Comparison of ENCODE assay signal across 1 cellular context in the genomic region with DNA sequence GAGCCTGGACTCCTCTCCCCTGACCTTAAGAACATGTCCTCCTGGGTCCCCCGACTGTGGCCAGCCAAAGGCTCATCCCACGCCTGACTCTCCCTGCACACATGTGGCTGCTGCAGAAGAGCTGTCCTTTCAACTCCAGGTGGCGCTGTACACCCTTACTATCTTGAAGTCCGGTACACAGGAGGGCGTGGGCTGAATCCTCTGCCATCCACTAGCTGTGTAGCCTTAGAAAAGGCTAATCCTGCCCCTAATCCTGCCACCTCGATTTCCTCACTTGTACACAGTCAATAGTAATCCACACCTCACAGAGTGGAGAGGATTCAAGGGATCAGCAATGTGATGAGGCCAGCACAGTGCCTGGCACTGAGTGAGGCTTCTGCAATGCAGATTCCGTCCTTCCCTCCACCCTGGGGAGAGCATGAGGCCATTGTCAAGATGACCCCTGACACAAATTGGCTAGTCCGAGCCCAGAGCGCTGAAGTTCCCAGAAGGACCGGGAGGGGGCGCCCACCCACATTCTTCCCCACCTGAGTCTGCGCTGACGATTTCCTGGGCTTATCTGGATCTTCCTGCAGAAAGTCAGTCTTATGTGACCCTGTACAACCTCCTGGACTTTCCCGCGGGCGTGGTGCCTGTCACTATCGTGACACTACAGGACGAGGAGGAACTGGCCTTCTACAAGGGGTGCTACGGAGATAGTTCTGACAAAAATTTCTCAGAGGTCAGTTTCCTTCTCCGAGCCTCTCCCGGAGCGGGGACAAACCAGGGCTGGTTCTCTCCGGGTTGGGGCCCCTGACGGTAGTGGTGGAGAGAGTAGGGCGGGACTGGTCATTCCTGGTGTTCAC.
A peak's percentile ranks its signal among the peaks of the same experiment; 100 is the strongest.
TF ChIP-seq lines count a peak whose summit lies in the region.

No MANE protein-coding gene starts in this region.

TF ChIP-seq in K562, 482 proteins besides CTCF, POLR2A, EP300 and RAD21 (continued from another document and continues in another):
- TF ChIP-seq ZNF318 (IDR thresholded peaks at IDR 0.05; ENCODE audit: borderline replicate concordance in 1 of 2, low read depth in 1 of 2), result peak in 1 of 2 experiments; percentile 85; a peak in 2 of 4 replicates
- peak; percentile 91 for TF ChIP-seq LARP7 (IDR thresholded peaks at IDR 0.05)
- peak; percentile 71 for TF ChIP-seq PHF20 (IDR thresholded peaks at IDR 0.05; ENCODE audit: partially characterized antibody)
- peak; percentile 86 for TF ChIP-seq GABPB1 (CRISPR knock-in tag; IDR thresholded peaks at IDR 0.05)
- peak; percentile 98 for TF ChIP-seq BRD9 (IDR thresholded peaks at IDR 0.05; ENCODE audit: low read depth, partially characterized antibody)
- TF ChIP-seq NR2C1 (IDR thresholded peaks at IDR 0.05), result peak; percentile 95
- peak; percentile 96 for TF ChIP-seq NR2C1 (tag; IDR thresholded peaks at IDR 0.05)
- TF ChIP-seq POLR2AphosphoS2 (IDR thresholded peaks at IDR 0.05; ENCODE audit: low read length), result no peak
- no peak; the same call in 1 of the 2 replicates for TF ChIP-seq ATF1 (CRISPR knock-in tag; IDR thresholded peaks at IDR 0.05)
- peak; percentile 94 for TF ChIP-seq ATF1 (tag; IDR thresholded peaks at IDR 0.05)
- TF ChIP-seq FOXP1 (CRISPR knock-in tag; IDR thresholded peaks at IDR 0.05), result peak; percentile 92
- TF ChIP-seq SMAD1 (IDR thresholded peaks at IDR 0.05; ENCODE audit: low read depth, low read length, partially characterized antibody), result peak; percentile 63
- peak; percentile 82; the same call in 1 of the 2 replicates for TF ChIP-seq MYNN (IDR thresholded peaks at IDR 0.05)
- TF ChIP-seq MYNN (CRISPR knock-in tag; IDR thresholded peaks at IDR 0.05), result no peak
- TF ChIP-seq NELFE (IDR thresholded peaks at IDR 0.05; ENCODE audit: insufficient read depth, insufficient read length), result no peak
- TF ChIP-seq MIER1 (IDR thresholded peaks at IDR 0.05; ENCODE audit: low read depth), result peak; percentile 81
- peak; percentile 94 for TF ChIP-seq HDGF (IDR thresholded peaks at IDR 0.05)
- TF ChIP-seq HNRNPUL1 (IDR thresholded peaks at IDR 0.05; ENCODE audit: low read length), result 0 out of 2 replicates have a peak, but pooled peaks have one; percentile 17
- TF ChIP-seq RAD51 (IDR thresholded peaks at IDR 0.05; ENCODE audit: borderline replicate concordance, low read depth), result peak; percentile 61; the same call in 1 of the 2 replicates
- TF ChIP-seq MGA (IDR thresholded peaks at IDR 0.05), result peak; percentile 92
- peak; percentile 76 for TF ChIP-seq SMARCC2 (IDR thresholded peaks at IDR 0.05; ENCODE audit: low read depth)
- TF ChIP-seq ETV1 (tag; conservative IDR thresholded peaks at IDR 0.05; ENCODE audit: low read depth), result peak; percentile 61
- TF ChIP-seq PKNOX1 (IDR thresholded peaks at IDR 0.05), result peak; percentile 91
- peak; percentile 83 for TF ChIP-seq ZBTB2 (IDR thresholded peaks at IDR 0.05)
- TF ChIP-seq NONO (IDR thresholded peaks at IDR 0.05; ENCODE audit: low read depth in 2 of 2, low read length in 1 of 2), result peak in 1 of 2 experiments; percentile 69; a peak in 1 of 4 replicates
- no peak for TF ChIP-seq ZNF408 (CRISPR knock-in tag; IDR thresholded peaks at IDR 0.05; ENCODE audit: low read depth)
- TF ChIP-seq TBL1XR1 (IDR thresholded peaks at IDR 0.05; ENCODE audit: low read length in 2 of 2), result peak; percentile 15 to 57; a peak in 3 of 4 replicates
- TF ChIP-seq ZBTB12 (CRISPR knock-in tag; IDR thresholded peaks at IDR 0.05), result 0 out of 2 replicates have a peak, but pooled peaks have one; percentile 39
- TF ChIP-seq ZNF175 (CRISPR knock-in tag; IDR thresholded peaks at IDR 0.05; ENCODE audit: low read depth), result 0 out of 2 replicates have a peak, but pooled peaks have one; percentile 47
- peak; percentile 44; the same call in 1 of the 2 replicates for TF ChIP-seq BHLHE40 (IDR thresholded peaks at IDR 0.05; ENCODE audit: low read length)
